1 cellular context compared by ENCODE assay signal in genomic region chr17:17900615-17901520, GRCh38.
TF ChIP-seq lines count a peak whose summit lies in the region.

No MANE protein-coding gene starts in this region.

TF ChIP-seq in GM23338, 12 proteins besides CTCF, POLR2A, EP300 and RAD21 (continued from another document):
- TF ChIP-seq REST (IDR thresholded peaks at IDR 0.05; ENCODE audit: unreplicated experiment) (no peak), ZNF331 (CRISPR knock-in tag; IDR thresholded peaks at IDR 0.05; ENCODE audit: low read depth) (no peak), NANOG (IDR thresholded peaks at IDR 0.05; ENCODE audit: borderline replicate concordance) (no peak), STAT1 (IDR thresholded peaks at IDR 0.05; ENCODE audit: unreplicated experiment) (no peak), JUNB (IDR thresholded peaks at IDR 0.05; ENCODE audit: unreplicated experiment) (no peak)
